10 cellular contexts compared by ENCODE assay signal in genomic region chr16:27319257-27319965, GRCh38. TPM values are rescaled to one million over a fixed set of nuclear protein-coding genes. Genes with fewer than 3 reads are reported as not detected.
DNase-seq lines count a peak whose midpoint lies in the region; ATAC-seq and TF ChIP-seq lines count a peak whose summit lies in the region.
"Had no signal": no experiment of that assay in that cellular context is flagged by ENCODE, and none has a peak within 500 bp of the region (broad histone marks: within the 10 kb centered on the region; RNA-seq: fewer than 3 reads in every experiment).

No MANE protein-coding gene starts in this region.

- DNase-seq in CD4-positive, alpha-beta T cell: no peak
- DNase-seq in NCI-H146 treated with DMSO at 0.1 percent for 48 hours (lab: John Stamatoyannopoulos, UW; ENCODE audit: unreplicated experiment) (peak; percentile 60), NCI-H2029 treated with DMSO at 0.1 percent for 48 hours (lab: John Stamatoyannopoulos, UW) (no peak), retina (no peak), nephron progenitor cell (no peak)
- DNase-seq in stimulated activated CD4-positive, alpha-beta T cell treated with anti-CD3 and anti-CD28 coated beads, Interleukin-2, amount 100 ng/mL, for 48 hours: no peak
- DNase-seq: amniotic stem cell, NCI-H345 had no signal

- H3K27me3 ChIP-seq in CD4-positive, alpha-beta T cell (ENCODE audit: control insufficient read depth, insufficient read depth, low read length): no peaks in the 10 kb centered on the region

- TF ChIP-seq CTCF in CD4-positive, alpha-beta T cell (IDR thresholded peaks at IDR 0.05): no peak
- TF ChIP-seq CTCF in nephron (IDR thresholded peaks at IDR 0.05; ENCODE audit: unreplicated experiment in 3 of 3) (no peak), nephron progenitor cell (IDR thresholded peaks at IDR 0.05) (no peak)

- intact Hi-C loops in CD4-positive, alpha-beta T cell (cut with DNase I, micrococcal nuclease): loop anchor here (5.0 kb wide), 4 partner anchors 47 to 142 kb away; no protein-coding TSS in a partner anchor
- intact Hi-C loops in dendritic cell treated with granulocyte-macrophage colony-stimulating factor and Interleukin-4, amounts not matched to agents 40 ng/mL and 50 ng/mL, for 4 days (cut with micrococcal nuclease): loop anchor here (5.0 to 10.0 kb wide), 2 partner anchors 52 to 85 kb away; partner anchors contain the start of gene NSMCE1

- ATAC-seq in CD4-positive, alpha-beta T cell (ENCODE audit: poor library complexity): no peak

- POLR2A ChIA-PET in CD4-positive, alpha-beta T cell (lab: Charles Lee): interaction anchor here (0.8 to 5.0 kb wide), 12 partner anchors 9 to 120 kb away, joined by 3 to 68 read pairs (median 6); partner anchors contain the start of genes IL21R and KDM8

- peak overlapping the region; percentile 86 for H3K4me3 Mint-ChIP-seq in CD4-positive, alpha-beta T cell
- no peak overlapping the region for H3K4me3 Mint-ChIP-seq in dendritic cell treated with granulocyte-macrophage colony-stimulating factor and Interleukin-4, amounts not matched to agents 40 ng/mL and 50 ng/mL, for 4 days
- no peak overlapping the region for H3K4me3 Mint-ChIP-seq in nephron
- H3K4me3 Mint-ChIP-seq in nephron progenitor cell: no peak overlapping the region

- no peaks in the 10 kb centered on the region for H3K9me3 Mint-ChIP-seq in CD4-positive, alpha-beta T cell
- H3K9me3 Mint-ChIP-seq in dendritic cell treated with granulocyte-macrophage colony-stimulating factor and Interleukin-4, amounts not matched to agents 40 ng/mL and 50 ng/mL, for 4 days: no peaks in the 10 kb centered on the region
- H3K9me3 Mint-ChIP-seq in nephron (no peaks in the 10 kb centered on the region), nephron progenitor cell (no peaks in the 10 kb centered on the region)

- H3K4me1 Mint-ChIP-seq in CD4-positive, alpha-beta T cell (ENCODE audit: low read depth): peaks cover 91% of the 10 kb centered on the region
- peaks cover 91% of the 10 kb centered on the region for H3K4me1 Mint-ChIP-seq in dendritic cell treated with granulocyte-macrophage colony-stimulating factor and Interleukin-4, amounts not matched to agents 40 ng/mL and 50 ng/mL, for 4 days (ENCODE audit: low read depth)
- peaks cover 34% of the 10 kb centered on the region for H3K4me1 Mint-ChIP-seq in nephron
- H3K4me1 Mint-ChIP-seq in nephron progenitor cell: peaks cover 30% of the 10 kb centered on the region

- CTCF ChIA-PET in CD4-positive, alpha-beta T cell (lab: Charles Lee): interaction anchor here (0.9 to 8.5 kb wide), 9 partner anchors 8 to 150 kb away, joined by 3 to 75 read pairs (median 8); no protein-coding TSS in a partner anchor

- H3K27ac Mint-ChIP-seq in CD4-positive, alpha-beta T cell: peak overlapping the region; percentile 89
- peak overlapping the region; percentile 91 for H3K27ac Mint-ChIP-seq in dendritic cell treated with granulocyte-macrophage colony-stimulating factor and Interleukin-4, amounts not matched to agents 40 ng/mL and 50 ng/mL, for 4 days
- peak overlapping the region; percentile 65 to 79 (median 69) for H3K27ac Mint-ChIP-seq in nephron
- H3K27ac Mint-ChIP-seq in nephron progenitor cell: no peak overlapping the region

- H3K36me3 Mint-ChIP-seq in CD4-positive, alpha-beta T cell (ENCODE audit: low read depth): peaks cover 56% of the 10 kb centered on the region
- H3K36me3 Mint-ChIP-seq in dendritic cell treated with granulocyte-macrophage colony-stimulating factor and Interleukin-4, amounts not matched to agents 40 ng/mL and 50 ng/mL, for 4 days (ENCODE audit: low read depth): peaks cover 72% of the 10 kb centered on the region
- H3K36me3 Mint-ChIP-seq in nephron (ENCODE audit: low read depth) (no peaks in the 10 kb centered on the region), nephron progenitor cell (ENCODE audit: low read depth) (no peaks in the 10 kb centered on the region)

- peak overlapping the region; percentile 94 for H3K27ac ChIP-seq in CD4-positive, alpha-beta T cell (ENCODE audit: low read depth, low read length)

- no peaks in the 10 kb centered on the region for H3K27me3 Mint-ChIP-seq in CD4-positive, alpha-beta T cell
- no peaks in the 10 kb centered on the region for H3K27me3 Mint-ChIP-seq in dendritic cell treated with granulocyte-macrophage colony-stimulating factor and Interleukin-4, amounts not matched to agents 40 ng/mL and 50 ng/mL, for 4 days
- H3K27me3 Mint-ChIP-seq in nephron (ENCODE audit: low read depth) (peaks cover 20% of the 10 kb centered on the region), nephron progenitor cell (ENCODE audit: low read depth, poor library complexity) (peaks cover 18% of the 10 kb centered on the region)

- H3K9me3 ChIP-seq in CD4-positive, alpha-beta T cell (ENCODE audit: control insufficient read depth, low read length): no peaks in the 10 kb centered on the region

RNA-seq across cellular contexts. Expression of gene IL4R, which starts 5.6 kb away (rescaled TPM):
- total RNA-seq in CD4-positive, alpha-beta T cell: 100 to 1,000 TPM; 145 to 147 TPM

RNA-seq across cellular contexts. Expression of gene NSMCE1, which starts 50.8 kb away (rescaled TPM):
- total RNA-seq in CD4-positive, alpha-beta T cell: 10 to 100 TPM; 31.9 to 33.9 TPM
